In genomic region chr18:31610841-31611240, GRCh38 we compare ENCODE assay signal across 9 cellular contexts. TPM values are rescaled to one million over a fixed set of nuclear protein-coding genes. Genes with fewer than 3 reads are reported as not detected.
A peak's percentile ranks its signal among the peaks of the same experiment; 100 is the strongest.
DNase-seq lines count a peak whose midpoint lies in the region; ATAC-seq, FAIRE-seq and TF ChIP-seq lines count a peak whose summit lies in the region.
"Had no signal": no experiment of that assay in that cellular context is flagged by ENCODE, and none has a peak within 500 bp of the region (broad histone marks: within the 10 kb centered on the region; RNA-seq: fewer than 3 reads in every experiment).

No MANE protein-coding gene starts in this region.

- no peak overlapping the region for H3K4me2 ChIP-seq in K562 (ENCODE audit: insufficient read depth, low read length)

- DNase-seq in KBM-7 (peak; percentile 11), K562 (ENCODE audit: extremely low read depth in 1 of 4, low spot score in 3 of 4) (peak in 2 of 4 experiments; percentile 19 to 43), right lobe of liver (no peak), NCI-H1930 (lab: John Stamatoyannopoulos, UW) (no peak), GM19238 (ENCODE audit: insufficient read length, low spot score) (no peak), T-helper 17 cell (no peak)
- DNase-seq: effector memory CD8-positive, alpha-beta T cell had no signal

- no peaks in the 10 kb centered on the region for H4K20me1 ChIP-seq in K562 (replicated peaks; ENCODE audit: control insufficient read depth, insufficient read depth, low read length)

- H3K9me3 ChIP-seq in K562 (replicated peaks; ENCODE audit: control insufficient read depth, insufficient read depth, low read depth, low read length) (no peaks in the 10 kb centered on the region), right lobe of liver (no peaks in the 10 kb centered on the region), T-helper 17 cell (ENCODE audit: control insufficient read depth, low read length, poor library complexity, severe bottlenecking) (no peaks in the 10 kb centered on the region)

- TF ChIP-seq POLR2A in K562 (conservative IDR thresholded peaks at IDR 0.05), result no peak
- no peak for TF ChIP-seq POLR2A in right lobe of liver (IDR thresholded peaks at IDR 0.05)

- WGBS in K562 (ENCODE audit: insufficient coverage, low coverage, missing lambda C conversion rate), result 0% methylated on average over 4 of the region's 4 CpGs
- 57% methylated on average over 4 of the region's 4 CpGs for WGBS in right lobe of liver (ENCODE audit: insufficient coverage, low coverage, low lambda C conversion rate, missing lambda C conversion rate)

- peak; percentile 27; the same call in 1 of the 3 replicates for TF ChIP-seq CTCF in GM12872 (IDR thresholded peaks at IDR 0.05; ENCODE audit: insufficient read depth, low read depth, low read length)
- peak; percentile 21 to 45 (median 33); a peak in 3 of 6 replicates for TF ChIP-seq CTCF in K562 (IDR thresholded peaks at IDR 0.05 in 2 of 3, conservative IDR thresholded peaks at IDR 0.05 in 1 of 3; ENCODE audit: insufficient read depth in 2 of 3, low read depth in 1 of 3, low read length in 3 of 3)
- peak in 2 of 4 donors; percentile 5 to 8 for TF ChIP-seq CTCF in right lobe of liver (IDR thresholded peaks at IDR 0.05)

- no peak overlapping the region for H2AFZ ChIP-seq in K562 (ENCODE audit: low read depth, low read length)

- H3K36me3 ChIP-seq in K562 (ENCODE audit: control insufficient read depth, insufficient read depth, low read length), result no peaks in the 10 kb centered on the region
- no peaks in the 10 kb centered on the region for H3K36me3 ChIP-seq in right lobe of liver

- no peak overlapping the region for H3K4me3 Mint-ChIP-seq in T-helper 17 cell
- H3K4me3 Mint-ChIP-seq: effector memory CD8-positive, alpha-beta T cell had no signal

- H3K27ac Mint-ChIP-seq in T-helper 17 cell, result no peak overlapping the region
- H3K27ac Mint-ChIP-seq: effector memory CD8-positive, alpha-beta T cell had no signal

- H3K4me1 ChIP-seq in K562 (replicated peaks in 1 of 2; ENCODE audit: control insufficient read depth in 2 of 2, insufficient read depth in 2 of 2, low read length in 2 of 2) (no peaks in the 10 kb centered on the region), right lobe of liver (peaks cover 0 to 9% (median 2%) of the 10 kb centered on the region in 4 donors)

- no peaks in the 10 kb centered on the region for H3K79me2 ChIP-seq in K562 (ENCODE audit: control insufficient read depth, insufficient read depth, low read length)

- POLR2A ChIA-PET in K562 (lab: Yijun Ruan, JAX), result interaction anchor here (0.5 to 0.7 kb wide), 5 partner anchors 20 to 1173 kb away, joined by 3 read pairs; no protein-coding TSS in a partner anchor

- intact Hi-C loops in K562 (cut with micrococcal nuclease), result no loop called here
- intact Hi-C loops in right lobe of liver (cut with DNase I), result no loop called here

- H3K9ac ChIP-seq in K562 (ENCODE audit: insufficient read depth in 1 of 2, low read depth in 2 of 2, low read length in 2 of 2), result no peak overlapping the region

- CTCF ChIA-PET in K562 (lab: Yijun Ruan, JAX; ENCODE audit: low intra/inter-chr PET ratio), result no interaction called here

- peaks cover 30% of the 10 kb centered on the region for H3K27me3 Mint-ChIP-seq in T-helper 17 cell

- in situ Hi-C loops in KBM-7 (cut with MboI; ENCODE audit: low pct_unique_long_range_greater_than_20kb, low sequenced_read_pairs), result no loop called here
- in situ Hi-C loops in K562 (cut with MboI), result no loop called here

- no peaks in the 10 kb centered on the region for H3K9me1 ChIP-seq in K562 (ENCODE audit: control insufficient read depth, insufficient read depth, low read length)

- FAIRE-seq in K562 (lab: Jason Lieb, UNC), result peak; percentile 60

- H3K4me3 ChIP-seq in K562, result no peak overlapping the region
- H3K4me3 ChIP-seq in right lobe of liver, result no peak overlapping the region

- TF ChIP-seq EP300 in K562 (IDR thresholded peaks at IDR 0.05; ENCODE audit: low read length), result no peak

- no TSS peak for BruUV-seq in K562 (replicated peaks; lab: Mats Ljungman, UMichigan)

- H3K27me3 ChIP-seq in K562 (ENCODE audit: control insufficient read depth in 2 of 2, insufficient read depth in 2 of 2, low read length in 2 of 2) (peaks cover 0 to 2% of the 10 kb centered on the region in 2 experiments; a peak in 1 of 5 replicates), right lobe of liver (no peaks in the 10 kb centered on the region)

- no peaks in the 10 kb centered on the region for H3K36me3 Mint-ChIP-seq in T-helper 17 cell (ENCODE audit: low read depth)

- no peak overlapping the region for H3K27ac ChIP-seq in K562 (ENCODE audit: extremely low read depth, low read depth, low read length)
- no peak overlapping the region for H3K27ac ChIP-seq in right lobe of liver

- H3K4me1 Mint-ChIP-seq in T-helper 17 cell, result no peaks in the 10 kb centered on the region

- peak; percentile 14 to 64; a peak in 3 of 4 replicates for TF ChIP-seq RAD21 in K562 (CRISPR knock-in tag; conservative IDR thresholded peaks at IDR 0.05 in 1 of 2, IDR thresholded peaks at IDR 0.05 in 1 of 2)

- ATAC-seq in K562 (peak; percentile 91), right lobe of liver (peak in 3 of 4 donors; percentile 20 to 34 (median 27)), GM21526 (IDR thresholded peaks at IDR 0.05; ENCODE audit: low FRiP score, unreplicated experiment) (no peak), T-helper 17 cell (no peak)
- ATAC-seq: effector memory CD8-positive, alpha-beta T cell had no signal

TF ChIP-seq in K562, 482 proteins besides CTCF, POLR2A, EP300 and RAD21:
- TF ChIP-seq TARDBP (IDR thresholded peaks at IDR 0.05) (no peak), XRCC3 (IDR thresholded peaks at IDR 0.05) (no peak), KLF1 (tag; IDR thresholded peaks at IDR 0.05) (no peak), SP2 (IDR thresholded peaks at IDR 0.05; ENCODE audit: extremely low read depth, low read depth, low read length, poor library complexity, severe bottlenecking) (no peak), ARID2 (IDR thresholded peaks at IDR 0.05) (no peak), HNRNPLL (IDR thresholded peaks at IDR 0.05; ENCODE audit: low read depth, low read length, poor library complexity, severe bottlenecking) (peak; percentile 16)
- TF ChIP-seq, protein P1, sequence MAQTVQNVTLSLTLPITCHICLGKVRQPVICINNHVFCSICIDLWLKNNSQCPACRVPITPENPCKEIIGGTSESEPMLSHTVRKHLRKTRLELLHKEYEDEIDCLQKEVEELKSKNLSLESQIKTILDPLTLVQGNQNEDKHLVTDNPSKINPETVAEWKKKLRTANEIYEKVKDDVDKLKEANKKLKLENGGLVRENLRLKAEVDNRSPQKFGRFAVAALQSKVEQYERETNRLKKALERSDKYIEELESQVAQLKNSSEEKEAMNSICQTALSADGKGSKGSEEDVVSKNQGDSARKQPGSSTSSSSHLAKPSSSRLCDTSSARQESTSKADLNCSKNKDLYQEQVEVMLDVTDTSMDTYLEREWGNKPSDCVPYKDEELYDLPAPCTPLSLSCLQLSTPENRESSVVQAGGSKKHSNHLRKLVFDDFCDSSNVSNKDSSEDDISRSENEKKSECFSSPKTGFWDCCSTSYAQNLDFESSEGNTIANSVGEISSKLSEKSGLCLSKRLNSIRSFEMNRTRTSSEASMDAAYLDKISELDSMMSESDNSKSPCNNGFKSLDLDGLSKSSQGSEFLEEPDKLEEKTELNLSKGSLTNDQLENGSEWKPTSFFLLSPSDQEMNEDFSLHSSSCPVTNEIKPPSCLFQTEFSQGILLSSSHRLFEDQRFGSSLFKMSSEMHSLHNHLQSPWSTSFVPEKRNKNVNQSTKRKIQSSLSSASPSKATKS (CRISPR knock-in tag; IDR thresholded peaks at IDR 0.05), result no peak

RNA-seq across cellular contexts. Expression of gene TTR, which starts 19.2 kb away (rescaled TPM):
- not detected in 2 replicates for total RNA-seq in K562 (2011; cell fraction: chromatin; rRNA removed; ENCODE audit: low replicate concordance)
- not detected in 2 replicates for total RNA-seq in K562 (2011; cell fraction: nucleolus; rRNA removed)
- total RNA-seq in K562 (2011; cell fraction: nucleoplasm; rRNA removed), result not detected in 2 replicates
- total RNA-seq in K562 (2014; rRNA removed) (not detected in 2 replicates), K562 (2014; rRNA removed; fragmentation: Illumina TruSeq; extraction: Trizol) (not detected in 2 replicates), K562 (2015; rRNA removed; fragmentation: Illumina TruSeq; extraction: Trizol) (not detected in 2 replicates), K562 (2021) (0.53 and 0.92 TPM in 2 replicates), right lobe of liver (1,000 to 10,000 TPM; 1,281 to 4,774 (median 2,625) TPM), T-helper 17 cell (not detected)
- polyA plus RNA-seq in K562 (2011; rRNA removed) (not detected in 2 replicates), K562 (2014; fragmentation: Illumina TruSeq; extraction: Trizol) (not detected in 2 replicates), K562 (2014; fragmentation: Nextera tagmentation; extraction: Ambion mirVana) (not detected), K562 (2014; rRNA removed) (0.17 TPM in 1 of 2 replicates, not detected in the other)
- not detected in 2 replicates for polyA plus RNA-seq in K562 (2011; cell fraction: cytosol; rRNA removed)
- polyA plus RNA-seq in K562 (2011; cell fraction: nucleus; rRNA removed), result not detected in 2 replicates
- polyA plus RNA-seq in K562 (2012), result not detected in 2 replicates
- polyA minus RNA-seq in K562 (2011; rRNA and poly(A)+ RNA removed), result not detected in 2 replicates
- not detected in 2 replicates for polyA minus RNA-seq in K562 (2011; cell fraction: cytosol; rRNA and poly(A)+ RNA removed)
- polyA minus RNA-seq in K562 (2011; cell fraction: nucleus; rRNA and poly(A)+ RNA removed), result not detected in 2 replicates

Comparison
In these comparisons a context has a peak if more than half of its experiments do, and no peak if none do; other contexts are left out.
1. ATAC-seq: peak in K562 (single experiment) and right lobe of liver (3 of 4); none in GM21526 (single experiment) and T-helper 17 cell (single experiment).
2. RNA of gene TTR, which starts 19.2 kb away (total RNA-seq): 1,281 to 4,774 TPM in right lobe of liver; 0.53 to 0.92 TPM in K562 and not detected in T-helper 17 cell; every median in the first group is over 100 times any median in the second.